In genomic region chr6:34366639-34366921, GRCh38 we compare ENCODE assay signal across 23 cellular contexts.
"Had no signal": no experiment of that assay in that cellular context is flagged by ENCODE, and none has a peak within 500 bp of the region (broad histone marks: within the 10 kb centered on the region; RNA-seq: fewer than 3 reads in every experiment).

No MANE protein-coding gene starts in this region.

- H3K4me3 Mint-ChIP-seq: activated CD8-positive, alpha-beta memory T cell treated with anti-CD3 and anti-CD28 coated beads, Interleukin-2, amount 10 ng/mL, durations not matched to agents 7 days and 5 days; activated naive CD8-positive, alpha-beta T cell treated with anti-CD3 and anti-CD28 coated beads, Interleukin-2, amount 10 ng/mL, durations not matched to agents 7 days and 5 days; activated T-helper 17 cell treated with anti-CD3 and anti-CD28 coated beads, Interleukin-2, amount 50 U/mL, for 72 hours; stimulated activated naive CD8-positive, alpha-beta T cell treated with anti-CD3 and anti-CD28 coated beads, Interleukin-15, amount 100 ng/mL, for 72 hours had no signal

- H3K9me3 Mint-ChIP-seq: activated naive CD8-positive, alpha-beta T cell treated with anti-CD3 and anti-CD28 coated beads, Interleukin-2, amount 10 ng/mL, durations not matched to agents 7 days and 5 days; activated T-helper 17 cell treated with anti-CD3 and anti-CD28 coated beads, Interleukin-2, amount 50 U/mL, for 72 hours; stimulated activated naive CD8-positive, alpha-beta T cell treated with anti-CD3 and anti-CD28 coated beads, Interleukin-15, amount 100 ng/mL, for 72 hours had no signal

- ATAC-seq: activated CD8-positive, alpha-beta memory T cell treated with anti-CD3 and anti-CD28 coated beads, Interleukin-2, amount 10 ng/mL, durations not matched to agents 7 days and 5 days; activated T-helper 17 cell treated with anti-CD3 and anti-CD28 coated beads, Interleukin-2, amount 50 U/mL, for 72 hours; body of pancreas; lower lobe of right lung; right cardiac atrium; stimulated activated naive CD8-positive, alpha-beta T cell treated with anti-CD3 and anti-CD28 coated beads, Interleukin-15, amount 100 ng/mL, for 72 hours had no signal

- H3K27me3 ChIP-seq: body of pancreas, suprapubic skin, transverse colon, uterus had no signal

- H3K4me1 ChIP-seq: uterus had no signal

- H3K27me3 Mint-ChIP-seq: activated CD8-positive, alpha-beta memory T cell treated with anti-CD3 and anti-CD28 coated beads, Interleukin-2, amount 10 ng/mL, durations not matched to agents 7 days and 5 days; activated naive CD8-positive, alpha-beta T cell treated with anti-CD3 and anti-CD28 coated beads, Interleukin-2, amount 10 ng/mL, durations not matched to agents 7 days and 5 days; activated T-helper 17 cell treated with anti-CD3 and anti-CD28 coated beads, Interleukin-2, amount 50 U/mL, for 72 hours; stimulated activated naive CD8-positive, alpha-beta T cell treated with anti-CD3 and anti-CD28 coated beads, Interleukin-15, amount 100 ng/mL, for 72 hours had no signal

- H3K27ac ChIP-seq: body of pancreas, coronary artery, lower lobe of right lung, prostate gland, skin epidermis, suprapubic skin, transverse colon, uterus, VCaP had no signal

- DNase-seq: activated CD4-positive, alpha-beta T cell treated with anti-CD3 and anti-CD28 coated beads for 1 hour; activated CD8-positive, alpha-beta memory T cell treated with anti-CD3 and anti-CD28 coated beads, Interleukin-2, amount 10 ng/mL, durations not matched to agents 7 days and 5 days; activated naive CD4-positive, alpha-beta T cell treated with Interleukin-2 at 50 U/mL for 16 hours; activated naive CD8-positive, alpha-beta T cell treated with anti-CD3 and anti-CD28 coated beads, Interleukin-2, amount 10 ng/mL, durations not matched to agents 7 days and 5 days; amygdala; body of pancreas; central memory CD4-positive, alpha-beta T cell; erythroblast; foreskin melanocyte; lower lobe of right lung; midbrain; right cardiac atrium; stimulated activated CD4-positive, alpha-beta T cell treated with anti-CD3 and anti-CD28 coated beads, Interleukin-15, amount 100 ng/mL, for 24 hours; stimulated activated CD4-positive, alpha-beta T cell treated with anti-CD3 and anti-CD28 coated beads, Interleukin-2, amount 100 ng/mL, for 48 hours; stimulated activated naive CD8-positive, alpha-beta T cell treated with anti-CD3 and anti-CD28 coated beads, Interleukin-15, amount 100 ng/mL, for 72 hours; transverse colon; uterus had no signal

- H3K4me3 ChIP-seq: body of pancreas, coronary artery, lower lobe of right lung, prostate gland, skin epidermis, suprapubic skin, transverse colon, uterus had no signal

- H3K27ac Mint-ChIP-seq: activated CD8-positive, alpha-beta memory T cell treated with anti-CD3 and anti-CD28 coated beads, Interleukin-2, amount 10 ng/mL, durations not matched to agents 7 days and 5 days; activated T-helper 17 cell treated with anti-CD3 and anti-CD28 coated beads, Interleukin-2, amount 50 U/mL, for 72 hours had no signal

- H3K36me3 ChIP-seq: lower lobe of right lung, prostate gland, suprapubic skin, transverse colon, uterus had no signal

- H3K9me3 ChIP-seq: body of pancreas, lower lobe of right lung, prostate gland, suprapubic skin, transverse colon, uterus had no signal
